Comparison of ENCODE assay signal across 18 cellular contexts in the genomic region with DNA sequence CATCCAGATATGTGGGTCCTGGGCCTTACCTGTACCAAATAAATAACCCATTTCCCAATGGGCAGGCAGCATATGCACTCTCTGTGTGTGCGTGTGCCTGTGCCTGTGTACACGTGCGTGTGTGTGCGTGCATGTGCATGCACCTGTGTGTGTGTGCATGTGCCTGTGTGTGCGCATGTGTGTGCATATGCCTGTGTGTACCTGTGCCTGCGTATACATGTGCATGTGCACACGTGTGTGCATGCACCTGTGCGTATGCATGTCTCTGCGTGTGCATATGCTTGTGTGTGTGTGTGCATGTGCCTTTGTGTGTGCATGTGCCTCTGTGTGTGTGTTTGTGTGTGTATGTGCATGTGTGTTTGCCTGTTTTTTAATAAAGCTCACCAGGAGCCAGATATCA.
A peak's percentile ranks its signal among the peaks of the same experiment; 100 is the strongest.
DNase-seq lines count a peak whose midpoint lies in the region; ATAC-seq, FAIRE-seq and TF ChIP-seq lines count a peak whose summit lies in the region.
"Had no signal": no experiment of that assay in that cellular context is flagged by ENCODE, and none has a peak within 500 bp of the region (broad histone marks: within the 10 kb centered on the region; RNA-seq: fewer than 3 reads in every experiment).

No MANE protein-coding gene starts in this region.

- DNase-seq in GM12878 (ENCODE audit: low read depth, low spot score) (no peak), bronchial epithelial cell (ENCODE audit: low read depth) (no peak), trophoblast cell (no peak), brain microvascular endothelial cell (no peak), COR-L47 (lab: John Stamatoyannopoulos, UW) (no peak), lower lobe of right lung (no peak)
- no peak for DNase-seq in activated effector memory CD4-positive, alpha-beta T cell treated with Interleukin-2 at 50 U/mL for 16 hours
- DNase-seq: Caco-2; CD4-positive, alpha-beta memory T cell; DMS153; DND-41; HCEC 1CT had no signal

- H3K4me2 ChIP-seq in GM12878 (ENCODE audit: control insufficient read depth, insufficient read depth): no peak overlapping the region
- no peak overlapping the region for H3K4me2 ChIP-seq in trophoblast cell (ENCODE audit: low read length)
- H3K4me2 ChIP-seq: GM23338 had no signal

- no peak overlapping the region for H3K27ac ChIP-seq in HEK293 (ENCODE audit: extremely low read depth, low read depth, low read length)
- H3K27ac ChIP-seq in GM12878 (ENCODE audit: control insufficient read depth, insufficient read depth): no peak overlapping the region
- no peak overlapping the region for H3K27ac ChIP-seq in trophoblast cell (ENCODE audit: low read depth, low read length)
- no peak overlapping the region for H3K27ac ChIP-seq in brain microvascular endothelial cell
- no peak overlapping the region for H3K27ac ChIP-seq in lower lobe of right lung

- intact Hi-C loops in GM12878 (cut with micrococcal nuclease; ENCODE audit: unreplicated experiment): loop anchor here (10.0 kb wide), 1 partner anchor 147 kb away; no protein-coding TSS in a partner anchor
- intact Hi-C loops in lower lobe of right lung (cut with DNase I): no loop called here

- H3K79me1 ChIP-seq in trophoblast cell (ENCODE audit: low read length): no peaks in the 10 kb centered on the region

- in situ Hi-C loops in GM12878 (cut with MboI): no loop called here
- in situ Hi-C loops in brain microvascular endothelial cell (cut with HindIII; ENCODE audit: low pct_ligation_motif_present, low sequenced_read_pairs): no loop called here

- no peak overlapping the region for H3K18ac ChIP-seq in trophoblast cell (ENCODE audit: low read length)

- no peak for TF ChIP-seq POLR2A in GM12878 (IDR thresholded peaks at IDR 0.05; ENCODE audit: low read depth, low read length)

- CTCF ChIA-PET in HEK293 (lab: Yijun Ruan, JAX): no interaction called here
- CTCF ChIA-PET in GM12878 (lab: Yijun Ruan, JAX): interaction anchor here (0.5 kb wide), 1 partner anchor 1528 kb away, joined by 3 read pairs; no protein-coding TSS in a partner anchor

- H3K4ac ChIP-seq in trophoblast cell (ENCODE audit: low read depth, low read length): no peak overlapping the region

- TF ChIP-seq RAD21 in GM12878 (IDR thresholded peaks at IDR 0.05; ENCODE audit: insufficient read depth, low read depth, low read length): no peak

- H3K23ac ChIP-seq in trophoblast cell (ENCODE audit: low read length): peak overlapping the region; percentile 18

- H3K4me1 ChIP-seq in HEK293 (ENCODE audit: control insufficient read depth, insufficient read depth, low read length) (no peaks in the 10 kb centered on the region), GM12878 (ENCODE audit: control insufficient read depth, insufficient read depth, low read length) (no peaks in the 10 kb centered on the region), trophoblast cell (ENCODE audit: control insufficient read depth in 1 of 2, insufficient read depth in 2 of 2, low read length in 2 of 2) (no peaks in the 10 kb centered on the region), lower lobe of right lung (peaks cover 11% of the 10 kb centered on the region)
- H3K4me1 ChIP-seq: Caco-2 had no signal

- H2AFZ ChIP-seq in GM12878 (ENCODE audit: control insufficient read depth, low read depth, low read length): no peak overlapping the region
- H2AFZ ChIP-seq in trophoblast cell (ENCODE audit: insufficient read depth, low read length, poor library complexity): no peak overlapping the region
- H2AFZ ChIP-seq: GM23338 had no signal

- no peak overlapping the region for H2BK12ac ChIP-seq in trophoblast cell (ENCODE audit: low read length)

- H3K27me3 ChIP-seq in GM12878 (replicated peaks in 1 of 2; ENCODE audit: control insufficient read depth in 2 of 2, insufficient read depth in 2 of 2, low read length in 1 of 2) (no peaks in the 10 kb centered on the region), bronchial epithelial cell (ENCODE audit: control insufficient read depth, insufficient read depth, low read length) (no peaks in the 10 kb centered on the region), trophoblast cell (ENCODE audit: insufficient read depth, low read length) (no peaks in the 10 kb centered on the region), brain microvascular endothelial cell (replicated peaks) (no peaks in the 10 kb centered on the region), lower lobe of right lung (ENCODE audit: low read depth) (peaks cover 18% of the 10 kb centered on the region)

- H4K91ac ChIP-seq in trophoblast cell (ENCODE audit: low read depth, low read length): no peak overlapping the region

- RAD21 ChIA-PET in GM12878 (lab: Charles Lee; ENCODE audit: unreplicated experiment): no interaction called here

- no peak overlapping the region for H3K14ac ChIP-seq in trophoblast cell (ENCODE audit: low read length)

- no peak overlapping the region for H2AK5ac ChIP-seq in trophoblast cell (ENCODE audit: low read length)

- no peak for FAIRE-seq in GM12878 (lab: Jason Lieb, UNC)
- FAIRE-seq in bronchial epithelial cell (lab: Jason Lieb, UNC): peak; percentile 55
- FAIRE-seq: G401.6, GM12891, GM18507, H54 had no signal

- H3K36me3 ChIP-seq in HEK293 (ENCODE audit: control insufficient read depth in 2 of 2, insufficient read depth in 1 of 2, low read length in 2 of 2) (no peaks in the 10 kb centered on the region), GM12878 (ENCODE audit: control insufficient read depth in 2 of 2, insufficient read depth in 2 of 2, low read length in 1 of 2) (no peaks in the 10 kb centered on the region), bronchial epithelial cell (ENCODE audit: control insufficient read depth, insufficient read depth, low read length) (no peaks in the 10 kb centered on the region), trophoblast cell (ENCODE audit: control insufficient read depth in 1 of 2, insufficient read depth in 2 of 2, low read length in 2 of 2) (no peaks in the 10 kb centered on the region), brain microvascular endothelial cell (replicated peaks) (no peaks in the 10 kb centered on the region), lower lobe of right lung (no peaks in the 10 kb centered on the region)

- H4K12ac ChIP-seq in trophoblast cell (ENCODE audit: low read depth, low read length): no peak overlapping the region

- H3K9me3 ChIP-seq in HEK293 (ENCODE audit: control insufficient read depth, insufficient read depth, low read depth, low read length) (no peaks in the 10 kb centered on the region), GM12878 (replicated peaks; ENCODE audit: control insufficient read depth, insufficient read depth, low read length) (no peaks in the 10 kb centered on the region), trophoblast cell (ENCODE audit: insufficient read depth, low read depth, low read length) (no peaks in the 10 kb centered on the region), lower lobe of right lung (no peaks in the 10 kb centered on the region)
- H3K9me3 ChIP-seq: Caco-2 had no signal

- SMC1A ChIA-PET in GM12878 (lab: Charles Lee; ENCODE audit: uncharacterized antibody, unreplicated experiment): no interaction called here

- H2BK120ac ChIP-seq in trophoblast cell (ENCODE audit: insufficient read depth, low read length, poor library complexity): no peak overlapping the region

- POLR2A ChIA-PET in HEK293 (lab: Yijun Ruan, JAX) (no interaction called here), GM12878 (lab: Charles Lee) (no interaction called here)

- H3K4me3 ChIP-seq in HEK293 (ENCODE audit: low read depth, low read length) (no peak overlapping the region), GM12878 (no peak overlapping the region), bronchial epithelial cell (ENCODE audit: low read depth, low read length) (no peak overlapping the region), trophoblast cell (ENCODE audit: low read depth, low read length) (peak overlapping the region; percentile 47), brain microvascular endothelial cell (ENCODE audit: low read depth, low read length) (no peak overlapping the region), lower lobe of right lung (no peak overlapping the region)
- H3K4me3 ChIP-seq: GM23338 had no signal

- H3K9ac ChIP-seq in GM12878 (ENCODE audit: control insufficient read depth, insufficient read depth, low read length) (no peak overlapping the region), trophoblast cell (ENCODE audit: low read length) (no peak overlapping the region)

- 0 out of 2 replicates have a peak, but pooled peaks cover 2% of the 10 kb centered on the region for H4K20me1 ChIP-seq in GM12878 (ENCODE audit: control insufficient read depth, insufficient read depth)

- no TSS peak for BruUV-seq in GM12878 (replicated peaks; lab: Mats Ljungman, UMichigan)

- whole genome bisulfite sequencing in GM12878 (ENCODE audit: insufficient coverage, insufficient replicate concordance, low lambda C conversion rate, missing lambda C conversion rate): 38% methylated on average over 9 of the region's 9 CpGs
- no CpG with 5 or more reads among the region's 9 CpGs for WGBS in trophoblast cell (ENCODE audit: extremely low coverage, insufficient coverage, insufficient read length)

- H2BK5ac ChIP-seq in trophoblast cell (ENCODE audit: low read depth, low read length, poor library complexity): no peak overlapping the region

- no peak overlapping the region for H4K8ac ChIP-seq in trophoblast cell (ENCODE audit: low read depth, low read length)

- no peak for TF ChIP-seq EP300 in GM12878 (IDR thresholded peaks at IDR 0.05; ENCODE audit: borderline replicate concordance in 1 of 2, control insufficient read depth in 1 of 2, low read depth in 2 of 2, low read length in 2 of 2)

- TF ChIP-seq CTCF in HEK293 (tag by site-specific recombination; IDR thresholded peaks at IDR 0.05) (no peak), GM12878 (IDR thresholded peaks at IDR 0.05 in 2 of 3, conservative IDR thresholded peaks at IDR 0.05 in 1 of 3; ENCODE audit: control insufficient read depth in 2 of 3, extremely low read depth in 1 of 3, insufficient read depth in 1 of 3, low read depth in 3 of 3, low read length in 3 of 3) (no peak), bronchial epithelial cell (IDR thresholded peaks at IDR 0.05; ENCODE audit: insufficient read depth, low read length, severe bottlenecking) (no peak), brain microvascular endothelial cell (IDR thresholded peaks at IDR 0.05; ENCODE audit: low read depth, low read length, missing control alignments) (no peak), lower lobe of right lung (IDR thresholded peaks at IDR 0.05) (no peak)

- ATAC-seq in GM12878 (no peak), lower lobe of right lung (no peak)
- ATAC-seq: GM23338 had no signal

- H3K79me2 ChIP-seq in GM12878 (ENCODE audit: control insufficient read depth, insufficient read depth, low read length) (no peaks in the 10 kb centered on the region), trophoblast cell (ENCODE audit: control insufficient read depth, insufficient read depth, low read length, poor library complexity) (no peaks in the 10 kb centered on the region)

TF ChIP-seq in HEK293, 187 proteins besides CTCF, POLR2A, EP300 and RAD21 (continues in another document):
- no peak for TF ChIP-seq REPIN1 (tag by site-specific recombination; IDR thresholded peaks at IDR 0.05; ENCODE audit: low read depth)

TF ChIP-seq in GM12878, 131 proteins besides CTCF, POLR2A, EP300 and RAD21 (continues in another document):
- 0 out of 2 replicates have a peak, but pooled peaks have one; percentile 19 for TF ChIP-seq TCF3 (IDR thresholded peaks at IDR 0.05; ENCODE audit: borderline replicate concordance, insufficient read depth, low read depth, low read length)
